In genomic region chr11:66311470-66311964, GRCh38 we compare ENCODE assay signal across 8 cellular contexts. TPM values are rescaled to one million over a fixed set of nuclear protein-coding genes. Genes with fewer than 3 reads are reported as not detected.
A peak's percentile ranks its signal among the peaks of the same experiment; 100 is the strongest.
DNase-seq lines count a peak whose midpoint lies in the region; ATAC-seq, FAIRE-seq and TF ChIP-seq lines count a peak whose summit lies in the region.

No MANE protein-coding gene starts in this region.

- ATAC-seq in activated T-cell treated with anti-CD3 and anti-CD28 coated beads, Interleukin-2, amount 50 U/mL, for 72 hours (replicated peaks in 1 of 2), result no peak
- ATAC-seq in GM21526 (IDR thresholded peaks at IDR 0.05; ENCODE audit: low FRiP score, unreplicated experiment), result no peak

- H3K27me3 ChIP-seq in tibial nerve, result peaks cover 0 to 5% of the 10 kb centered on the region in 2 donors

- peak overlapping the region; percentile 84 for H3K27ac Mint-ChIP-seq in activated T-cell treated with anti-CD3 and anti-CD28 coated beads, Interleukin-2, amount 50 U/mL, for 72 hours
- peak overlapping the region; percentile 96 for H3K27ac Mint-ChIP-seq in activated T-helper 2 cell treated with anti-CD3 and anti-CD28 coated beads, Interferon-gamma antibody, Interleukin-2, Interleukin-4, amounts not matched to agents 10 μg/mL and 5 μg/mL and 100 μg/mL, durations not matched to agents 14 hours and 24 hours and 36 hours

- TF ChIP-seq CTCF in kidney (IDR thresholded peaks at IDR 0.05; ENCODE audit: borderline replicate concordance, extremely low read depth, insufficient read depth) (peak; percentile 91), tibial nerve (IDR thresholded peaks at IDR 0.05) (peak in 3 of 5 experiments; percentile 89 to 91 (median 91))

- H3K9ac ChIP-seq in kidney (ENCODE audit: low read length in 2 of 2), result peak overlapping the region; percentile 44 to 49

- WGBS in tibial nerve, 2 donors, result 26 to 27% methylated on average over 25 to 26 of the region's 26 CpGs

- H3K9me3 ChIP-seq in kidney (ENCODE audit: control insufficient read depth in 1 of 2, low read length in 2 of 2) (no peaks in the 10 kb centered on the region), tibial nerve (no peaks in the 10 kb centered on the region)

- TF ChIP-seq EP300 in tibial nerve (IDR thresholded peaks at IDR 0.05), result no peak

- H3K9me3 Mint-ChIP-seq in activated T-cell treated with anti-CD3 and anti-CD28 coated beads, Interleukin-2, amount 50 U/mL, for 72 hours, result no peaks in the 10 kb centered on the region
- H3K9me3 Mint-ChIP-seq in activated T-helper 2 cell treated with anti-CD3 and anti-CD28 coated beads, Interferon-gamma antibody, Interleukin-2, Interleukin-4, amounts not matched to agents 10 μg/mL and 5 μg/mL and 100 μg/mL, durations not matched to agents 14 hours and 24 hours and 36 hours, result no peaks in the 10 kb centered on the region

- H3K36me3 ChIP-seq in kidney (ENCODE audit: control insufficient read depth in 1 of 2, insufficient read depth in 2 of 2, low read length in 2 of 2), result no peaks in the 10 kb centered on the region
- no peaks in the 10 kb centered on the region for H3K36me3 ChIP-seq in tibial nerve

- no peak for DNase-seq in activated T-cell treated with anti-CD3 and anti-CD28 coated beads, Interleukin-2, amount 50 U/mL, for 72 hours
- no peak for DNase-seq in activated T-cell treated with anti-CD3 and anti-CD28 coated beads for 4 hours
- DNase-seq in activated T-helper 2 cell treated with anti-CD3 and anti-CD28 coated beads, Interferon-gamma antibody, Interleukin-2, Interleukin-4, amounts not matched to agents 10 μg/mL and 5 μg/mL and 100 μg/mL, durations not matched to agents 14 hours and 24 hours and 36 hours (ENCODE audit: low spot score), result no peak
- DNase-seq in kidney, result peak; percentile 67
- DNase-seq in tibial nerve (ENCODE audit: low spot score in 2 of 2), result no peak
- no peak for DNase-seq in hepatic stellate cell (ENCODE audit: low spot score)
- DNase-seq in activated CD4-positive, alpha-beta T cell treated with anti-CD3 and anti-CD28 coated beads for 1 hour, result no peak

- H3K4me3 Mint-ChIP-seq in activated T-cell treated with anti-CD3 and anti-CD28 coated beads, Interleukin-2, amount 50 U/mL, for 72 hours, result peak overlapping the region; percentile 89 to 92
- H3K4me3 Mint-ChIP-seq in activated T-helper 2 cell treated with anti-CD3 and anti-CD28 coated beads, Interferon-gamma antibody, Interleukin-2, Interleukin-4, amounts not matched to agents 10 μg/mL and 5 μg/mL and 100 μg/mL, durations not matched to agents 14 hours and 24 hours and 36 hours (ENCODE audit: low read depth), result peak overlapping the region; percentile 93

- H3K4me3 ChIP-seq in kidney (ENCODE audit: low read length in 2 of 2) (peak overlapping the region; percentile 59 to 82), tibial nerve (peak overlapping the region; percentile 39 to 57 (median 54))

- intact Hi-C loops in activated T-helper 2 cell treated with anti-CD3 and anti-CD28 coated beads, Interferon-gamma antibody, Interleukin-2, Interleukin-4, amounts not matched to agents 10 μg/mL and 5 μg/mL and 100 μg/mL, durations not matched to agents 14 hours and 24 hours and 36 hours (cut with micrococcal nuclease), result loop anchor here (2.0 kb wide), 1 partner anchor 75 kb away; no protein-coding TSS in a partner anchor
- intact Hi-C loops in kidney (cut with DNase I), result no loop called here

- peak overlapping the region; percentile 85 to 92 for H3K27ac ChIP-seq in kidney (ENCODE audit: low read depth in 2 of 2, low read length in 2 of 2)
- peak overlapping the region; percentile 76 to 89 (median 86) for H3K27ac ChIP-seq in tibial nerve

- TF ChIP-seq POLR2A in tibial nerve (IDR thresholded peaks at IDR 0.05), result no peak

- H3K4me1 ChIP-seq in kidney (ENCODE audit: control insufficient read depth in 1 of 2, insufficient read depth in 1 of 2, low read depth in 1 of 2, low read length in 2 of 2), result peaks cover 0 to 3% of the 10 kb centered on the region in 2 donors
- peaks cover 0 to 41% (median 12%) of the 10 kb centered on the region in 4 donors for H3K4me1 ChIP-seq in tibial nerve

- no peak for FAIRE-seq in kidney (lab: Jason Lieb, UNC)

- peaks cover 34% of the 10 kb centered on the region for H3K4me1 Mint-ChIP-seq in activated T-cell treated with anti-CD3 and anti-CD28 coated beads, Interleukin-2, amount 50 U/mL, for 72 hours (ENCODE audit: low read depth)
- H3K4me1 Mint-ChIP-seq in activated T-helper 2 cell treated with anti-CD3 and anti-CD28 coated beads, Interferon-gamma antibody, Interleukin-2, Interleukin-4, amounts not matched to agents 10 μg/mL and 5 μg/mL and 100 μg/mL, durations not matched to agents 14 hours and 24 hours and 36 hours (ENCODE audit: low read depth), result peaks cover 8% of the 10 kb centered on the region

- H3K36me3 Mint-ChIP-seq in activated T-cell treated with anti-CD3 and anti-CD28 coated beads, Interleukin-2, amount 50 U/mL, for 72 hours (ENCODE audit: insufficient read depth in 2 of 2), result no peaks in the 10 kb centered on the region
- H3K36me3 Mint-ChIP-seq in activated T-helper 2 cell treated with anti-CD3 and anti-CD28 coated beads, Interferon-gamma antibody, Interleukin-2, Interleukin-4, amounts not matched to agents 10 μg/mL and 5 μg/mL and 100 μg/mL, durations not matched to agents 14 hours and 24 hours and 36 hours (ENCODE audit: low read depth), result no peaks in the 10 kb centered on the region

- no peaks in the 10 kb centered on the region for H3K27me3 Mint-ChIP-seq in activated T-cell treated with anti-CD3 and anti-CD28 coated beads, Interleukin-2, amount 50 U/mL, for 72 hours (ENCODE audit: low read depth)
- H3K27me3 Mint-ChIP-seq in activated T-helper 2 cell treated with anti-CD3 and anti-CD28 coated beads, Interferon-gamma antibody, Interleukin-2, Interleukin-4, amounts not matched to agents 10 μg/mL and 5 μg/mL and 100 μg/mL, durations not matched to agents 14 hours and 24 hours and 36 hours (ENCODE audit: low read depth), result no peaks in the 10 kb centered on the region

RNA-seq across cellular contexts. Expression of gene CD248, which starts 5.3 kb away (rescaled TPM):
- total RNA-seq in activated T-cell treated with anti-CD3 and anti-CD28 coated beads, Interleukin-2, amount 50 U/mL, for 72 hours, result 1 to 10 TPM; 3.0 to 3.9 TPM
- total RNA-seq in activated T-helper 2 cell treated with anti-CD3 and anti-CD28 coated beads, Interferon-gamma antibody, Interleukin-2, Interleukin-4, amounts not matched to agents 10 μg/mL and 5 μg/mL and 100 μg/mL, durations not matched to agents 14 hours and 24 hours and 36 hours, result not detected in 2 replicates
- 22.9 TPM for total RNA-seq in kidney
- 14.8 TPM for polyA plus RNA-seq in kidney (ENCODE audit: insufficient read depth, low read depth, low replicate concordance)
- 10 to 100 TPM; 29.9 to 69.7 (median 47.3) TPM for total RNA-seq in tibial nerve

RNA-seq across cellular contexts. Expression of gene TMEM151A, which starts 19.8 kb away (rescaled TPM):
- under 1 TPM in 1 of 2 donors, not detected in 1; 0.10 TPM for total RNA-seq in activated T-cell treated with anti-CD3 and anti-CD28 coated beads, Interleukin-2, amount 50 U/mL, for 72 hours
- total RNA-seq in activated T-helper 2 cell treated with anti-CD3 and anti-CD28 coated beads, Interferon-gamma antibody, Interleukin-2, Interleukin-4, amounts not matched to agents 10 μg/mL and 5 μg/mL and 100 μg/mL, durations not matched to agents 14 hours and 24 hours and 36 hours, result not detected in 2 replicates
- total RNA-seq in kidney, result 0.19 TPM
- polyA plus RNA-seq in kidney (ENCODE audit: insufficient read depth, low read depth, low replicate concordance), result not detected
- not detected for total RNA-seq in tibial nerve

RNA-seq across cellular contexts. Expression of gene YIF1A, which starts 22.6 kb away (rescaled TPM):
- 10 to 100 TPM; 42.9 to 50.8 TPM for total RNA-seq in activated T-cell treated with anti-CD3 and anti-CD28 coated beads, Interleukin-2, amount 50 U/mL, for 72 hours
- total RNA-seq in activated T-helper 2 cell treated with anti-CD3 and anti-CD28 coated beads, Interferon-gamma antibody, Interleukin-2, Interleukin-4, amounts not matched to agents 10 μg/mL and 5 μg/mL and 100 μg/mL, durations not matched to agents 14 hours and 24 hours and 36 hours, result 78.9 and 85.2 TPM in 2 replicates
- total RNA-seq in kidney, result 92.1 TPM
- polyA plus RNA-seq in kidney (ENCODE audit: insufficient read depth, low read depth, low replicate concordance), result 115 TPM
- 100 to 1,000 TPM in 2 of 4 donors, 10 to 100 TPM in 2; 76.0 to 143 (median 90.6) TPM for total RNA-seq in tibial nerve

RNA-seq across cellular contexts. Expression of gene RIN1, which starts 24.7 kb away (rescaled TPM):
- 1 to 10 TPM; 1.8 to 2.8 TPM for total RNA-seq in activated T-cell treated with anti-CD3 and anti-CD28 coated beads, Interleukin-2, amount 50 U/mL, for 72 hours
- total RNA-seq in activated T-helper 2 cell treated with anti-CD3 and anti-CD28 coated beads, Interferon-gamma antibody, Interleukin-2, Interleukin-4, amounts not matched to agents 10 μg/mL and 5 μg/mL and 100 μg/mL, durations not matched to agents 14 hours and 24 hours and 36 hours, result 1.5 and 1.6 TPM in 2 replicates
- total RNA-seq in kidney, result 9.2 TPM
- 2.3 TPM for polyA plus RNA-seq in kidney (ENCODE audit: insufficient read depth, low read depth, low replicate concordance)
- 10 to 100 TPM in 1 of 4 donors, 1 to 10 TPM in 3; 2.4 to 14.1 (median 4.1) TPM for total RNA-seq in tibial nerve

RNA-seq across cellular contexts. Expression of gene BRMS1, which starts 33.4 kb away (rescaled TPM):
- 10 to 100 TPM; 41.4 to 46.4 TPM for total RNA-seq in activated T-cell treated with anti-CD3 and anti-CD28 coated beads, Interleukin-2, amount 50 U/mL, for 72 hours
- 45.1 and 46.0 TPM in 2 replicates for total RNA-seq in activated T-helper 2 cell treated with anti-CD3 and anti-CD28 coated beads, Interferon-gamma antibody, Interleukin-2, Interleukin-4, amounts not matched to agents 10 μg/mL and 5 μg/mL and 100 μg/mL, durations not matched to agents 14 hours and 24 hours and 36 hours
- total RNA-seq in kidney, result 32.8 TPM
- 69.7 TPM for polyA plus RNA-seq in kidney (ENCODE audit: insufficient read depth, low read depth, low replicate concordance)
- 10 to 100 TPM; 27.2 to 44.7 (median 34.8) TPM for total RNA-seq in tibial nerve
